In genomic region chr4:5760246-5760645, GRCh38 we compare ENCODE assay signal across 1 cellular context.
TF ChIP-seq lines count a peak whose summit lies in the region.

No MANE protein-coding gene starts in this region.

TF ChIP-seq in IMR-90, 13 proteins besides CTCF, POLR2A, EP300 and RAD21:
- TF ChIP-seq MXI1 (IDR thresholded peaks at IDR 0.05; ENCODE audit: borderline replicate concordance, low read depth, low read length) (no peak), MAZ (IDR thresholded peaks at IDR 0.05; ENCODE audit: borderline replicate concordance, low read depth, low read length) (no peak), CHD1 (IDR thresholded peaks at IDR 0.05; ENCODE audit: low read depth, low read length) (no peak), FOS (IDR thresholded peaks at IDR 0.05; ENCODE audit: low read depth, low read length) (no peak), RFX5 (IDR thresholded peaks at IDR 0.05; ENCODE audit: low read depth, low read length) (no peak), RCOR1 (IDR thresholded peaks at IDR 0.05; ENCODE audit: insufficient replicate concordance, low read length) (no peak), SMC3 (IDR thresholded peaks at IDR 0.05; ENCODE audit: low read depth, low read length) (no peak), USF2 (IDR thresholded peaks at IDR 0.05; ENCODE audit: low read depth, low read length) (no peak), ELK1 (IDR thresholded peaks at IDR 0.05; ENCODE audit: borderline replicate concordance, low read depth, low read length) (no peak), NFE2L2 (IDR thresholded peaks at IDR 0.05; ENCODE audit: low read depth, low read length) (no peak), CEBPB (IDR thresholded peaks at IDR 0.05; ENCODE audit: low read depth, low read length) (no peak), MAFK (IDR thresholded peaks at IDR 0.05; ENCODE audit: low read depth, low read length) (no peak), BHLHE40 (IDR thresholded peaks at IDR 0.05; ENCODE audit: low read depth, low read length) (no peak)
TF ChIP-seq in IMR-90: peak in this region for 0.
